8 cellular contexts compared by ENCODE assay signal in the genomic region with DNA sequence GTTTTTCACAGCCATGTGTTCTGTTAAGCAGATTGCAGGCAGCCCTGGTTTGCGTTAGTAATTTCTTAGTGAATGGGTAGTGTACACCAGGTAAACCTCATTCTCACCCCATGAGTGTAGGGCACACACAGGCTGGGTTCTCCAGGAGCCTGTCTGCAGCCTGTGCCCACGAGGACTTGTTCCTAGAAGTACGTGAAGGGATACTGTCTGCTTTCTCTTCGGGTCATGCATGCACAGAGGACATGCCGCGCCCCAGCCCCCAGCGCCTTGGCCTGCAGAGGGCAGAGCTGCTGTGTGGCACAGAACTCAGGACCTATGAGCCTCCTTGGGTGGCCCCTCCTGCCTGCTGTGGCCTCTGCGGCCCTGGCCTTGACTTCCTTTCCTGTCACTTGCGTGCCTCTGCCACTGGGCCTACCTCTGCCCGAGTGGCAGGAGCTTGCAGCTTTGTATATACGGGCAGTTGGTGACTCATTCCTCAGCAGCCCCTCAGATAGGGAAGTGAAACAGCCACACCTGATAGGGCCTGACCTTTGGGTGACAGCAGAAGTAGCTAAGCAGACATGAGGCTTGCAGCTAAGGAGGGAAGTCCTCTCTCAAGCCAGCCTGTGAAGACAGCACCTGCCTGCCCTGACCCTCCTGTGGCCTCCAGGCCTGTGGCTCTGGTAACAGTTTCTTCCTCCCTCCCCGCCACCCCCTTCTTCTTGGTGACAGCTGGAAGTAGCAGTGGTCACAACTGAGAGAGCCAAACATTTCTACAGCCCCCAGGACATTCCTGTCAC. TPM values are rescaled to one million over a fixed set of nuclear protein-coding genes. Genes with fewer than 3 reads are reported as not detected.
DNase-seq lines count a peak whose midpoint lies in the region; ATAC-seq, FAIRE-seq and TF ChIP-seq lines count a peak whose summit lies in the region.

No MANE protein-coding gene starts in this region.

- no peaks in the 10 kb centered on the region for H3K27me3 ChIP-seq in thoracic aorta (replicated peaks; ENCODE audit: insufficient read depth)

- H3K4me1 ChIP-seq in thoracic aorta (ENCODE audit: control insufficient read depth in 1 of 2, low read depth in 2 of 2): peaks cover 44 to 62% of the 10 kb centered on the region in 2 donors

- peak; percentile 63 for ATAC-seq in HG02571 (IDR thresholded peaks at IDR 0.05; ENCODE audit: unreplicated experiment)
- ATAC-seq in esophagus mucosa: peak; percentile 76
- ATAC-seq in thoracic aorta (ENCODE audit: insufficient number of reproducible peaks, low FRiP score, low read depth): peak; percentile 18

- peak overlapping the region; percentile 41 for H3K4me3 ChIP-seq in thoracic aorta

- no peaks in the 10 kb centered on the region for H3K36me3 ChIP-seq in thoracic aorta

- H3K27ac ChIP-seq in thoracic aorta: peak overlapping the region; percentile 84 to 88

- H3K27ac Mint-ChIP-seq in nephron: peak overlapping the region; percentile 75 to 96 (median 95)

- no peaks in the 10 kb centered on the region for H3K9me3 ChIP-seq in thoracic aorta

- H3K9me3 Mint-ChIP-seq in nephron: no peaks in the 10 kb centered on the region

- H3K4me1 Mint-ChIP-seq in nephron: peaks cover 51% of the 10 kb centered on the region

- no peaks in the 10 kb centered on the region for H3K27me3 Mint-ChIP-seq in nephron (ENCODE audit: low read depth)

- TF ChIP-seq CTCF in GM13977 (IDR thresholded peaks at IDR 0.05; ENCODE audit: extremely low read depth, insufficient read depth, missing control alignments): peak; percentile 89
- TF ChIP-seq CTCF in nephron (IDR thresholded peaks at IDR 0.05; ENCODE audit: unreplicated experiment in 3 of 3): no peak
- peak; percentile 32 for TF ChIP-seq CTCF in thoracic aorta (IDR thresholded peaks at IDR 0.05)

- no peak for TF ChIP-seq POLR2A in H54 (IDR thresholded peaks at IDR 0.05; ENCODE audit: low read depth, low read length)

- in situ Hi-C loops in GM13977 (cut with MboI; ENCODE audit: low pct_unique_long_range_greater_than_20kb, low sequenced_read_pairs, unreplicated experiment): no loop called here

- H3K36me3 Mint-ChIP-seq in nephron (ENCODE audit: low read depth): peaks cover 16% of the 10 kb centered on the region

- FAIRE-seq in H54 (lab: Jason Lieb, UNC): no peak

- H3K4me3 Mint-ChIP-seq in nephron: no peak overlapping the region

- peak; percentile 87 for DNase-seq in GM13977 (ENCODE audit: low spot score)
- DNase-seq in NCI-H460 (ENCODE audit: extremely low read depth, low read depth): peak; percentile 26
- peak; percentile 26 for DNase-seq in activated CD8-positive, alpha-beta memory T cell treated with anti-CD3 and anti-CD28 coated beads, Interleukin-2, amount 50 U/mL, for 24 hours (ENCODE audit: extremely low read depth)
- DNase-seq in thoracic aorta (ENCODE audit: low spot score): peak; percentile 38
- DNase-seq in H54 (ENCODE audit: insufficient read length, low spot score): no peak

RNA-seq across cellular contexts. Expression of a gene that starts 19.5 kb away (rescaled TPM):
- total RNA-seq in NCI-H460 (2014; rRNA removed; shearing (Covaris generic)): 14.7 and 23.9 TPM in 2 replicates
- polyA plus RNA-seq in NCI-H460 (2014; cell fraction: nucleus; rRNA removed): 45.3 and 48.2 TPM in 2 replicates
- total RNA-seq in esophagus mucosa: 13.6 TPM
- total RNA-seq in thoracic aorta: 10 to 100 TPM in 1 of 2 donors, 1 to 10 TPM in 1; 8.5 to 13.7 TPM

RNA-seq across cellular contexts. Expression of a gene that starts 47.6 kb away (rescaled TPM):
- total RNA-seq in NCI-H460 (2014; rRNA removed; shearing (Covaris generic)): 0.43 and 0.69 TPM in 2 replicates
- 0.13 and 0.49 TPM in 2 replicates for polyA plus RNA-seq in NCI-H460 (2014; cell fraction: nucleus; rRNA removed)
- total RNA-seq in esophagus mucosa (0.84 TPM), thoracic aorta (1 to 10 TPM; 1.5 to 3.5 TPM)

Comparison
In these comparisons a context has a peak if more than half of its experiments do, and no peak if none do; other contexts are left out.
1. CTCF ChIP-seq: peak in GM13977 (single experiment) and thoracic aorta (single experiment); none in nephron (0 of 3).
2. ATAC-seq: peak in every context shown above with its lines; median percentile 76 in esophagus mucosa; 63 in HG02571; 18 in thoracic aorta.